ENCODE assay signal across 8 cellular contexts in genomic region chr6:34027445-34027936, GRCh38.
DNase-seq lines count a peak whose midpoint lies in the region; ATAC-seq and TF ChIP-seq lines count a peak whose summit lies in the region.

No MANE protein-coding gene starts in this region.

- H4K20me1 ChIP-seq in Loucy (ENCODE audit: insufficient read depth, low read length, poor library complexity, severe bottlenecking): no peaks in the 10 kb centered on the region

- H3K36me3 ChIP-seq in Loucy (ENCODE audit: insufficient read depth, low read length) (no peaks in the 10 kb centered on the region), endodermal cell (ENCODE audit: control insufficient read depth, insufficient read depth, low read length) (no peaks in the 10 kb centered on the region), suprapubic skin (no peaks in the 10 kb centered on the region)

- TF ChIP-seq CTCF in Loucy (conservative IDR thresholded peaks at IDR 0.05; ENCODE audit: low read length): peak; percentile 86
- peak; percentile 96 for TF ChIP-seq CTCF in activated CD8-positive, alpha-beta T cell treated with anti-CD3 and anti-CD28 coated beads for 36 hours (IDR thresholded peaks at IDR 0.05)
- peak; percentile 99 for TF ChIP-seq CTCF in endodermal cell (conservative IDR thresholded peaks at IDR 0.05)
- peak; percentile 66 to 83 (median 74) for TF ChIP-seq CTCF in nephron (IDR thresholded peaks at IDR 0.05; ENCODE audit: unreplicated experiment in 3 of 3)
- peak; percentile 52 to 65 for TF ChIP-seq CTCF in suprapubic skin (IDR thresholded peaks at IDR 0.05)

- peaks cover 19% of the 10 kb centered on the region for H3K4me1 ChIP-seq in Loucy (ENCODE audit: insufficient read depth, low read length, poor library complexity, severe bottlenecking)
- no peaks in the 10 kb centered on the region for H3K4me1 ChIP-seq in endodermal cell (ENCODE audit: control insufficient read depth, insufficient read depth, low read length)
- no peaks in the 10 kb centered on the region for H3K4me1 ChIP-seq in suprapubic skin

- no peak for TF ChIP-seq EP300 in suprapubic skin (IDR thresholded peaks at IDR 0.05)

- no peaks in the 10 kb centered on the region for H3K79me2 ChIP-seq in Loucy (ENCODE audit: insufficient read depth, low read length)

- H3F3A ChIP-seq in Loucy (ENCODE audit: low read depth): no peaks in the 10 kb centered on the region

- H3K27ac ChIP-seq in endodermal cell (ENCODE audit: low read depth, low read length): no peak overlapping the region
- no peak overlapping the region for H3K27ac ChIP-seq in suprapubic skin

- peak; percentile 33 for DNase-seq in EL
- DNase-seq in activated CD8-positive, alpha-beta T cell treated with anti-CD3 and anti-CD28 coated beads for 36 hours: peak; percentile 71
- peak; percentile 92 for DNase-seq in endodermal cell
- DNase-seq in suprapubic skin (ENCODE audit: low spot score in 2 of 2): no peak

- no peak overlapping the region for H3K27ac Mint-ChIP-seq in activated CD8-positive, alpha-beta T cell treated with anti-CD3 and anti-CD28 coated beads for 36 hours
- H3K27ac Mint-ChIP-seq in endodermal cell (no peak overlapping the region), nephron (no peak overlapping the region)

- no peaks in the 10 kb centered on the region for H3K27me3 ChIP-seq in Loucy (ENCODE audit: insufficient read depth, low read length, poor library complexity, severe bottlenecking)
- no peaks in the 10 kb centered on the region for H3K27me3 ChIP-seq in endodermal cell (ENCODE audit: control insufficient read depth, insufficient read depth, low read length, poor library complexity, severe bottlenecking)
- peaks cover 21% of the 10 kb centered on the region for H3K27me3 ChIP-seq in suprapubic skin

- H3K4me2 ChIP-seq in Loucy (ENCODE audit: low read depth, low read length, poor library complexity, severe bottlenecking): no peak overlapping the region

- POLR2A ChIA-PET in activated CD8-positive, alpha-beta T cell treated with anti-CD3 and anti-CD28 coated beads for 36 hours (lab: Charles Lee): interaction anchor here (0.6 kb wide), 1 partner anchor 278 kb away, joined by 4 read pairs; no protein-coding TSS in a partner anchor

- H3K27me3 Mint-ChIP-seq in activated CD8-positive, alpha-beta T cell treated with anti-CD3 and anti-CD28 coated beads for 36 hours: no peaks in the 10 kb centered on the region
- H3K27me3 Mint-ChIP-seq in endodermal cell (ENCODE audit: insufficient read depth): peaks cover 15% of the 10 kb centered on the region
- peaks cover 47% of the 10 kb centered on the region for H3K27me3 Mint-ChIP-seq in nephron (ENCODE audit: low read depth)

- no peak overlapping the region for H3K4me3 Mint-ChIP-seq in activated CD8-positive, alpha-beta T cell treated with anti-CD3 and anti-CD28 coated beads for 36 hours
- H3K4me3 Mint-ChIP-seq in endodermal cell (no peak overlapping the region), nephron (no peak overlapping the region)

- no peak overlapping the region for H2AFZ ChIP-seq in Loucy (ENCODE audit: low read length)

- TF ChIP-seq POLR2A in suprapubic skin (IDR thresholded peaks at IDR 0.05): no peak

- no peaks in the 10 kb centered on the region for H3K36me3 Mint-ChIP-seq in activated CD8-positive, alpha-beta T cell treated with anti-CD3 and anti-CD28 coated beads for 36 hours (ENCODE audit: low read depth)
- no peaks in the 10 kb centered on the region for H3K36me3 Mint-ChIP-seq in endodermal cell (ENCODE audit: low read depth)
- H3K36me3 Mint-ChIP-seq in nephron (ENCODE audit: low read depth): no peaks in the 10 kb centered on the region

- CTCF ChIA-PET in activated CD8-positive, alpha-beta T cell treated with anti-CD3 and anti-CD28 coated beads for 36 hours (lab: Charles Lee): interaction anchor here (0.7 to 5.3 kb wide), 38 partner anchors 9 to 327 kb away, joined by 3 to 132 read pairs (median 4); partner anchors contain the start of genes IP6K3 and UQCC2

- no peaks in the 10 kb centered on the region for H3K9me3 Mint-ChIP-seq in activated CD8-positive, alpha-beta T cell treated with anti-CD3 and anti-CD28 coated beads for 36 hours
- H3K9me3 Mint-ChIP-seq in endodermal cell (peaks cover 3% of the 10 kb centered on the region), nephron (no peaks in the 10 kb centered on the region)

- H3K9me2 ChIP-seq in Loucy (replicated peaks; ENCODE audit: low read depth, low read length): no peaks in the 10 kb centered on the region

- WGBS in endodermal cell (ENCODE audit: insufficient coverage in 1 of 2, insufficient read length in 1 of 2), 2 experiments: 71 to 75% methylated on average over 3 to 17 of the region's 17 CpGs
- no CpG with 5 or more reads among the region's 17 CpGs for WGBS in suprapubic skin

- H3K4me3 ChIP-seq in Loucy (ENCODE audit: low read length, poor library complexity, severe bottlenecking) (no peak overlapping the region), endodermal cell (ENCODE audit: low read length) (no peak overlapping the region), suprapubic skin (no peak overlapping the region)

- ATAC-seq in activated CD8-positive, alpha-beta T cell treated with anti-CD3 and anti-CD28 coated beads for 36 hours: peak; percentile 68
- no peak for ATAC-seq in GM19324 (IDR thresholded peaks at IDR 0.05; ENCODE audit: low FRiP score, unreplicated experiment)
- ATAC-seq in HG03196 (IDR thresholded peaks at IDR 0.05; ENCODE audit: unreplicated experiment): no peak

- no peaks in the 10 kb centered on the region for H3K4me1 Mint-ChIP-seq in activated CD8-positive, alpha-beta T cell treated with anti-CD3 and anti-CD28 coated beads for 36 hours (ENCODE audit: low read depth)
- H3K4me1 Mint-ChIP-seq in endodermal cell: peaks cover 23% of the 10 kb centered on the region
- no peaks in the 10 kb centered on the region for H3K4me1 Mint-ChIP-seq in nephron

- intact Hi-C loops in activated CD8-positive, alpha-beta T cell treated with anti-CD3 and anti-CD28 coated beads for 36 hours (cut with micrococcal nuclease): loop anchor here (5.0 to 10.0 kb wide), 2 partner anchors 173 to 255 kb away; no protein-coding TSS in a partner anchor

- no peak overlapping the region for H3K9ac ChIP-seq in Loucy (ENCODE audit: low read depth, low read length, poor library complexity, severe bottlenecking)
- H3K9ac ChIP-seq in endodermal cell (ENCODE audit: extremely low read depth, low read length, poor library complexity, severe bottlenecking): no peak overlapping the region

- H3K9me3 ChIP-seq in Loucy (ENCODE audit: insufficient read depth, low read depth, low read length) (no peaks in the 10 kb centered on the region), endodermal cell (ENCODE audit: control insufficient read depth, low read length) (peaks cover 5% of the 10 kb centered on the region), suprapubic skin (no peaks in the 10 kb centered on the region)

Comparison
In these comparisons a context has a peak if more than half of its experiments do, and no peak if none do; other contexts are left out.
1. DNase-seq: peak in EL (single experiment), activated CD8-positive, alpha-beta T cell treated with anti-CD3 and anti-CD28 coated beads for 36 hours (single experiment) and endodermal cell (single experiment); none in suprapubic skin (0 of 2).
2. Peak in every context shown above with its lines, with median percentiles within 50 percentile points of each other: CTCF ChIP-seq.